Comparison of ENCODE assay signal across 1 cellular context in the genomic region with DNA sequence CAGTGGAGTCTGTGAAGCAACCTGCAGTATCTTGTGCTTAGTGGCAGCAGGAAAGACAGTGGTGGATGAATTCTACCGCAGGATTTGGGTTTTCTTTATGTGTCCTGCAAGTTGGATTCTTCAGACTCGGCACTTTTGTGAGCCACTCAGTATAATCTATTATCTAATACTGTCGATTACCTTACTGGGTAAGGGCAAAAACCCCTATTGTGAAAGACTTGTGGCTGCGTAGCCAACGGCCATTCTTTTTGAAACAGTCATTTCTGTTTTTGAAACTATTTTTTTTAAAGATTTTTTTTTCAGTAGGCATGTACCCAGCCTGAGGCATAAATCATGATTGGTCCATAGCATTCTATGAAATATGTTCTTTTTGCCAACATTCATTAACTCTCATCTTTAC.
A peak's percentile ranks its signal among the peaks of the same experiment; 100 is the strongest.
TF ChIP-seq lines count a peak whose summit lies in the region.

No MANE protein-coding gene starts in this region.

TF ChIP-seq in K562, 482 proteins besides CTCF, POLR2A, EP300 and RAD21:
- TF ChIP-seq HBP1 (CRISPR knock-in tag; IDR thresholded peaks at IDR 0.05) (no peak), JUN (IDR thresholded peaks at IDR 0.05; ENCODE audit: borderline replicate concordance, low read depth, low read length) (no peak), JUN (CRISPR knock-in tag; IDR thresholded peaks at IDR 0.05; ENCODE audit: borderline replicate concordance) (no peak), MIER1 (IDR thresholded peaks at IDR 0.05; ENCODE audit: low read depth) (peak; percentile 37; the same call in 1 of the 2 replicates), CEBPB (tag; IDR thresholded peaks at IDR 0.05) (peak; percentile 54)
